In genomic region chr1:62240651-62241050, GRCh38 we compare ENCODE assay signal across 1 cellular context.
TF ChIP-seq lines count a peak whose summit lies in the region.

No MANE protein-coding gene starts in this region.

TF ChIP-seq in HepG2, 621 proteins besides CTCF, POLR2A, EP300 and RAD21 (continued from another document):
- TF ChIP-seq ZNF646 (CRISPR knock-in tag; IDR thresholded peaks at IDR 0.05) (no peak), ZGPAT (CRISPR knock-in tag; IDR thresholded peaks at IDR 0.05) (no peak), TERF1 (CRISPR knock-in tag; IDR thresholded peaks at IDR 0.05) (no peak), RNF2 (conservative IDR thresholded peaks at IDR 0.05; ENCODE audit: low read depth) (no peak), DPF2 (CRISPR knock-in tag; IDR thresholded peaks at IDR 0.05; ENCODE audit: borderline replicate concordance, low read depth) (no peak)
